ENCODE assay signal across 10 cellular contexts in the genomic region with DNA sequence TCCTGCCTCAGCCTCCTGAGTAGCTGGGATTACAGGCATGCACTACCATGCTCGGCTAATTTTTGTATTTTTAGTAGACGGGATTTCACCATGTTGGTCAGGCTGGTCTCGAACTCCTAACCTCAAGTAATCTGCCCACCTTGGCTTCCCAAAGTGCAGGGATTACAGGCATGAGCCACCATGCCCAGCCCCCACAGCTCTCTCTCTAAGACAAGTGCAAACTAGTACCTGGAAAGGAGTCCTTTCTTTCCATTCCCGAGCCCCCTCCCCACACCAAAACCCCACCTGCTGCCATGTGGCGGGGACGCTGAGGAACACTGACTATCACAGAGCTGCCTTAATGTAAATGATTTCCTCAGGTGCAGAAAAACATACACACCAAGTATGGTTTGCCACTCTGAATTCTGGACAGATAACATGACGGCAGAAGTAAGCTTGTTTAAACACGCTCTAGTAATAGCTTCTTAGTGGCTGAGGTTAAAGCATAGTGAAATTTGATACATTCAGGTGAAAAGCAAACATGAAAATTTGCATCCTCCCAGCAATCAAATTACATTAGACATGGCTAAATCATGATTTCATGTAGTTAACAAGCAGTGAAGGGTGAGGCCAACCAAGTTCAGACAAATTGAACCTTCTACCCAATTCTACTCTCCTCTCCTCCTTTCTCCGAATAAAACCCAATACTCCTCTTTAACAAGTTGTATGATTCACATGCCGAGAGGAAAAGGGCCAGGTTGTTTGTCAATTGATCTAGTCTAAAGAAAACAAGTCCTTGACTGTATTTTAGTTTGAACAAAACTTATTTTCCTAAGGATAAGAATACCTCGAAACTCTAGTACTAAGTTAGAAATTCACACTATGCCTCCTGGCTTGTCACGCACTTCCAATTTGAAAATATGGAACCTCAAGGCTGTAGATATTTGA. TPM values are rescaled to one million over a fixed set of nuclear protein-coding genes. Genes with fewer than 3 reads are reported as not detected.
DNase-seq lines count a peak whose midpoint lies in the region; ATAC-seq, FAIRE-seq and TF ChIP-seq lines count a peak whose summit lies in the region.
"Had no signal": no experiment of that assay in that cellular context is flagged by ENCODE, and none has a peak within 500 bp of the region (broad histone marks: within the 10 kb centered on the region; RNA-seq: fewer than 3 reads in every experiment).

No MANE protein-coding gene starts in this region.

- ATAC-seq in K562 (no peak), HG02852 (IDR thresholded peaks at IDR 0.05; ENCODE audit: unreplicated experiment) (no peak), HG03439 (IDR thresholded peaks at IDR 0.05; ENCODE audit: unreplicated experiment) (no peak)

- intact Hi-C loops in Caco-2 (cut with micrococcal nuclease; ENCODE audit: unreplicated experiment) (loop anchor here (1.0 kb wide), 1 partner anchor 233 kb away; no protein-coding TSS in a partner anchor), K562 (cut with micrococcal nuclease) (no loop called here)
- intact Hi-C loops in activated CD4-positive, alpha-beta memory T cell treated with anti-CD3 and anti-CD28 coated beads for 36 hours (cut with micrococcal nuclease) = no loop called here

- CTCF ChIA-PET in Caco-2 (lab: Charles Lee) (interaction anchor here (0.6 to 1.6 kb wide), 3 partner anchors 9 to 308 kb away, joined by 3 to 11 read pairs (median 5); no protein-coding TSS in a partner anchor), K562 (lab: Yijun Ruan, JAX; ENCODE audit: low intra/inter-chr PET ratio) (no interaction called here), SK-N-SH (lab: Yijun Ruan, JAX) (interaction anchor here (1.4 to 3.8 kb wide), 5 partner anchors 9 to 308 kb away, joined by 3 to 31 read pairs (median 6); no protein-coding TSS in a partner anchor)
- CTCF ChIA-PET in activated CD4-positive, alpha-beta memory T cell treated with anti-CD3 and anti-CD28 coated beads for 36 hours (lab: Charles Lee) = no interaction called here

- POLR2A ChIA-PET in Caco-2 (lab: Charles Lee) (interaction anchor here (0.5 to 1.0 kb wide), 2 partner anchors 31 to 144 kb away, joined by 4 to 9 read pairs; no protein-coding TSS in a partner anchor), K562 (lab: Yijun Ruan, JAX) (interaction anchor here (0.6 to 2.0 kb wide), 2 partner anchors 8 to 38 kb away, joined by 3 to 6 read pairs; no protein-coding TSS in a partner anchor), SK-N-SH (lab: Yijun Ruan, JAX) (no interaction called here)
- POLR2A ChIA-PET in activated CD4-positive, alpha-beta memory T cell treated with anti-CD3 and anti-CD28 coated beads for 36 hours (lab: Charles Lee) = no interaction called here

- H3K27me3 Mint-ChIP-seq in Caco-2 (ENCODE audit: insufficient read depth, unreplicated experiment) = no peaks in the 10 kb centered on the region
- no peaks in the 10 kb centered on the region for H3K27me3 Mint-ChIP-seq in activated CD4-positive, alpha-beta memory T cell treated with anti-CD3 and anti-CD28 coated beads for 36 hours

- H3K9me3 Mint-ChIP-seq in Caco-2 (ENCODE audit: unreplicated experiment) = no peaks in the 10 kb centered on the region
- no peaks in the 10 kb centered on the region for H3K9me3 Mint-ChIP-seq in activated CD4-positive, alpha-beta memory T cell treated with anti-CD3 and anti-CD28 coated beads for 36 hours

- no peaks in the 10 kb centered on the region for H3K9me3 ChIP-seq in Caco-2
- no peaks in the 10 kb centered on the region for H3K9me3 ChIP-seq in K562 (replicated peaks; ENCODE audit: control insufficient read depth, insufficient read depth, low read depth, low read length)
- no peaks in the 10 kb centered on the region for H3K9me3 ChIP-seq in mesodermal cell (ENCODE audit: control insufficient read depth, low read length)
- no peaks in the 10 kb centered on the region for H3K9me3 ChIP-seq in SK-N-SH
- H3K9me3 ChIP-seq: BLaER1 had no signal

- peak overlapping the region; percentile 93 for H3K27ac Mint-ChIP-seq in Caco-2 (ENCODE audit: unreplicated experiment)
- no peak overlapping the region for H3K27ac Mint-ChIP-seq in activated CD4-positive, alpha-beta memory T cell treated with anti-CD3 and anti-CD28 coated beads for 36 hours

- H3K79me2 ChIP-seq in K562 (ENCODE audit: control insufficient read depth, insufficient read depth, low read length) (no peaks in the 10 kb centered on the region), SK-N-SH (ENCODE audit: insufficient read depth) (peaks cover 5% of the 10 kb centered on the region; the same call in 1 of the 2 replicates)

- no peaks in the 10 kb centered on the region for H3K9me1 ChIP-seq in K562 (ENCODE audit: control insufficient read depth, insufficient read depth, low read length)

- no TSS peak for BruUV-seq in Caco-2 (replicated peaks; lab: Mats Ljungman, UMichigan)
- no TSS peak for BruUV-seq in K562 (replicated peaks; lab: Mats Ljungman, UMichigan)

- peaks cover 22% of the 10 kb centered on the region for H3F3A ChIP-seq in SK-N-SH (replicated peaks; ENCODE audit: insufficient read depth)

- H2AFZ ChIP-seq in K562 (ENCODE audit: low read depth, low read length) = no peak overlapping the region; the same call in 1 of the 2 replicates
- H2AFZ ChIP-seq in SK-N-SH (ENCODE audit: low read depth) = no peak overlapping the region

- H3K4me2 ChIP-seq in K562 (ENCODE audit: insufficient read depth, low read length) (no peak overlapping the region), SK-N-SH (no peak overlapping the region)

- DNase-seq in Caco-2 (no peak), NCI-H187 (lab: John Stamatoyannopoulos, UW) (peak; percentile 32 to 52), K562 (ENCODE audit: extremely low read depth in 1 of 4, low spot score in 3 of 4) (no peak), SK-N-SH (no peak)
- DNase-seq in activated CD4-positive, alpha-beta memory T cell treated with anti-CD3 and anti-CD28 coated beads for 36 hours = no peak

- no peaks in the 10 kb centered on the region for H3K9me2 ChIP-seq in SK-N-SH

- H3K36me3 ChIP-seq in Caco-2 (ENCODE audit: control insufficient read depth, insufficient read depth, low read length) = 0 out of 2 replicates have a peak, but pooled peaks cover 1% of the 10 kb centered on the region
- peaks cover 2% of the 10 kb centered on the region; the same call in 1 of the 3 replicates for H3K36me3 ChIP-seq in K562 (ENCODE audit: control insufficient read depth, insufficient read depth, low read length)
- H3K36me3 ChIP-seq in mesodermal cell (ENCODE audit: control insufficient read depth, insufficient read depth, low read length) = peaks cover 30% of the 10 kb centered on the region
- H3K36me3 ChIP-seq in SK-N-SH (replicated peaks in 1 of 2; ENCODE audit: control insufficient read depth in 1 of 2, insufficient read depth in 2 of 2, low read length in 1 of 2) = peaks cover 7 to 8% of the 10 kb centered on the region in 2 experiments
- H3K36me3 ChIP-seq: BLaER1 had no signal

- TF ChIP-seq POLR2A in K562 (conservative IDR thresholded peaks at IDR 0.05) = no peak

- H3K9ac ChIP-seq in K562 (ENCODE audit: insufficient read depth in 1 of 2, low read depth in 2 of 2, low read length in 2 of 2) = no peak overlapping the region
- H3K9ac ChIP-seq in SK-N-SH = no peak overlapping the region
- H3K9ac ChIP-seq: BLaER1 had no signal

- in situ Hi-C loops in K562 (cut with MboI) = no loop called here

- peak overlapping the region; percentile 65 for H3K4me3 Mint-ChIP-seq in Caco-2 (ENCODE audit: unreplicated experiment)
- H3K4me3 Mint-ChIP-seq in activated CD4-positive, alpha-beta memory T cell treated with anti-CD3 and anti-CD28 coated beads for 36 hours = no peak overlapping the region

- H3K27ac ChIP-seq in K562 (ENCODE audit: extremely low read depth, low read depth, low read length) = peak overlapping the region; percentile 10; the same call in 1 of the 3 replicates
- peak overlapping the region; percentile 98 for H3K27ac ChIP-seq in mesodermal cell (ENCODE audit: low read depth, low read length, severe bottlenecking)
- 0 out of 4 replicates have a peak overlapping the region, but pooled peaks of 1 of the 2 experiments have one; percentile 7 for H3K27ac ChIP-seq in SK-N-SH (ENCODE audit: low read depth in 2 of 2, low read length in 1 of 2)
- H3K27ac ChIP-seq: BLaER1, HL-60 had no signal

- peaks cover 27% of the 10 kb centered on the region for H3K4me1 Mint-ChIP-seq in Caco-2 (ENCODE audit: low read depth, unreplicated experiment)
- no peaks in the 10 kb centered on the region for H3K4me1 Mint-ChIP-seq in activated CD4-positive, alpha-beta memory T cell treated with anti-CD3 and anti-CD28 coated beads for 36 hours (ENCODE audit: low read depth)

- no peak overlapping the region for H3K4me3 ChIP-seq in Caco-2 (ENCODE audit: low read depth, low read length)
- H3K4me3 ChIP-seq in K562 = no peak overlapping the region
- H3K4me3 ChIP-seq in mesodermal cell (ENCODE audit: extremely low read depth, insufficient read depth, low read length, poor library complexity, severe bottlenecking) = no peak overlapping the region
- H3K4me3 ChIP-seq in SK-N-SH (ENCODE audit: low read depth in 2 of 2, low read length in 1 of 2) = no peak overlapping the region
- H3K4me3 ChIP-seq: BLaER1 had no signal

- no peaks in the 10 kb centered on the region for H3K27me3 ChIP-seq in Caco-2 (replicated peaks; ENCODE audit: control insufficient read depth, insufficient read depth, low read length)
- H3K27me3 ChIP-seq in K562 (ENCODE audit: control insufficient read depth in 2 of 2, insufficient read depth in 2 of 2, low read length in 2 of 2) = no peaks in the 10 kb centered on the region
- H3K27me3 ChIP-seq in SK-N-SH (ENCODE audit: insufficient read depth) = no peaks in the 10 kb centered on the region
- H3K27me3 ChIP-seq: BLaER1 had no signal

- H3K4me1 ChIP-seq in Caco-2 (peaks cover 28% of the 10 kb centered on the region), K562 (replicated peaks in 1 of 2; ENCODE audit: control insufficient read depth in 2 of 2, insufficient read depth in 2 of 2, low read length in 2 of 2) (peaks cover 22 to 42% of the 10 kb centered on the region in 2 experiments), mesodermal cell (ENCODE audit: control insufficient read depth, insufficient read depth, low read length, poor library complexity, severe bottlenecking) (peaks cover 30% of the 10 kb centered on the region), SK-N-SH (ENCODE audit: control insufficient read depth in 1 of 2, insufficient read depth in 2 of 2, low read depth in 1 of 2, low read length in 1 of 2) (peaks cover 6 to 16% of the 10 kb centered on the region in 2 experiments; a peak in 3 of 4 replicates)

- FAIRE-seq in K562 (lab: Jason Lieb, UNC) = no peak

- no peak for TF ChIP-seq CTCF in Caco-2 (IDR thresholded peaks at IDR 0.05; ENCODE audit: insufficient read depth in 1 of 2, low read depth in 1 of 2, low read length in 1 of 2, severe bottlenecking in 1 of 2, unreplicated experiment in 1 of 2)
- TF ChIP-seq CTCF in K562 (IDR thresholded peaks at IDR 0.05 in 2 of 3, conservative IDR thresholded peaks at IDR 0.05 in 1 of 3; ENCODE audit: insufficient read depth in 2 of 3, low read depth in 1 of 3, low read length in 3 of 3) = no peak
- no peak for TF ChIP-seq CTCF in SK-N-SH (IDR thresholded peaks at IDR 0.05)

- H4K20me1 ChIP-seq in K562 (replicated peaks; ENCODE audit: control insufficient read depth, insufficient read depth, low read length) (no peaks in the 10 kb centered on the region; the same call in 1 of the 2 replicates), SK-N-SH (ENCODE audit: insufficient read depth) (no peaks in the 10 kb centered on the region)
- H4K20me1 ChIP-seq: BLaER1 had no signal

- peaks cover 45% of the 10 kb centered on the region for H3K36me3 Mint-ChIP-seq in Caco-2 (ENCODE audit: insufficient read depth, unreplicated experiment)
- peaks cover 10% of the 10 kb centered on the region for H3K36me3 Mint-ChIP-seq in activated CD4-positive, alpha-beta memory T cell treated with anti-CD3 and anti-CD28 coated beads for 36 hours

- WGBS in K562 (ENCODE audit: insufficient coverage, low coverage, missing lambda C conversion rate) = 84% methylated on average over 11 of the region's 12 CpGs
- WGBS in mesodermal cell (ENCODE audit: insufficient coverage in 2 of 2), 2 experiments = 92 to 94% methylated on average over 6 of the region's 12 CpGs
- 83% methylated on average over 12 of the region's 12 CpGs for WGBS in SK-N-SH (ENCODE audit: low lambda C conversion rate)

- no peak for TF ChIP-seq EP300 in K562 (IDR thresholded peaks at IDR 0.05; ENCODE audit: low read length)
- no peak for TF ChIP-seq EP300 in SK-N-SH (IDR thresholded peaks at IDR 0.05; ENCODE audit: borderline replicate concordance in 1 of 2, low read depth in 1 of 2, low read length in 1 of 2)

- TF ChIP-seq RAD21 in K562 (CRISPR knock-in tag; conservative IDR thresholded peaks at IDR 0.05 in 1 of 2, IDR thresholded peaks at IDR 0.05 in 1 of 2) = no peak
- TF ChIP-seq RAD21 in SK-N-SH (IDR thresholded peaks at IDR 0.05; ENCODE audit: low read length) = no peak

RNA-seq across cellular contexts. Expression of gene ERRFI1, which starts 19.8 kb away (rescaled TPM):
- 37.2 and 40.9 TPM in 2 replicates for total RNA-seq in Caco-2 (2022)
- total RNA-seq in K562 (2011; cell fraction: chromatin; rRNA removed; ENCODE audit: low replicate concordance) = 3.7 and 4.7 TPM in 2 replicates
- 1.7 TPM in 2 replicates for total RNA-seq in K562 (2011; cell fraction: nucleolus; rRNA removed)
- 2.5 and 3.8 TPM in 2 replicates for total RNA-seq in K562 (2011; cell fraction: nucleoplasm; rRNA removed)
- 0.68 and 0.73 TPM in 2 replicates for total RNA-seq in K562 (2014; rRNA removed)
- total RNA-seq in K562 (2014; rRNA removed; fragmentation: Illumina TruSeq; extraction: Trizol) = 1.5 and 1.8 TPM in 2 replicates
- total RNA-seq in K562 (2015; rRNA removed; fragmentation: Illumina TruSeq; extraction: Trizol) = 0.98 and 1.1 TPM in 2 replicates
- total RNA-seq in K562 (2021) = 1.6 and 1.9 TPM in 2 replicates
- polyA plus RNA-seq in K562 (2011; rRNA removed) = 1.7 and 4.4 TPM in 2 replicates
- 1.3 and 2.7 TPM in 2 replicates for polyA plus RNA-seq in K562 (2011; cell fraction: cytosol; rRNA removed)
- polyA plus RNA-seq in K562 (2011; cell fraction: nucleus; rRNA removed) = 3.0 and 4.1 TPM in 2 replicates
- polyA plus RNA-seq in K562 (2012) = 1.9 and 2.1 TPM in 2 replicates
- 1.4 and 1.8 TPM in 2 replicates for polyA plus RNA-seq in K562 (2014; fragmentation: Illumina TruSeq; extraction: Trizol)
- under 1 TPM; 0.67 to 0.72 TPM for polyA plus RNA-seq in K562 (2014; fragmentation: Nextera tagmentation; extraction: Ambion mirVana)
- polyA plus RNA-seq in K562 (2014; rRNA removed) = 0.80 and 2.0 TPM in 2 replicates
- 1.3 and 1.9 TPM in 2 replicates for polyA minus RNA-seq in K562 (2011; rRNA and poly(A)+ RNA removed)
- polyA minus RNA-seq in K562 (2011; cell fraction: cytosol; rRNA and poly(A)+ RNA removed) = 1.2 and 1.5 TPM in 2 replicates
- polyA minus RNA-seq in K562 (2011; cell fraction: nucleus; rRNA and poly(A)+ RNA removed) = 1.2 and 1.5 TPM in 2 replicates
- polyA plus RNA-seq in mesodermal cell (2013, experiment 1 of 2) = 154 TPM
- 155 TPM for polyA plus RNA-seq in mesodermal cell (2013, experiment 2 of 2)
- 1 to 10 TPM; 1.5 to 1.9 TPM for total RNA-seq in activated CD4-positive, alpha-beta memory T cell treated with anti-CD3 and anti-CD28 coated beads for 36 hours
- polyA plus RNA-seq in SK-N-SH (2012; rRNA removed) = 65.6 and 66.9 TPM in 2 replicates
- polyA plus RNA-seq in SK-N-SH (2012; cell fraction: cytosol; rRNA removed) = 72.6 and 74.4 TPM in 2 replicates
- 68.2 and 96.8 TPM in 2 replicates for polyA plus RNA-seq in SK-N-SH (2012; cell fraction: nucleus; rRNA removed)

RNA-seq across cellular contexts. Expression of gene PARK7, which starts 44.8 kb away (rescaled TPM):
- 284 and 293 TPM in 2 replicates for total RNA-seq in Caco-2 (2022)
- total RNA-seq in K562 (2011; cell fraction: chromatin; rRNA removed; ENCODE audit: low replicate concordance) = 81.4 and 87.8 TPM in 2 replicates
- total RNA-seq in K562 (2011; cell fraction: nucleolus; rRNA removed) = 72.1 and 72.5 TPM in 2 replicates
- total RNA-seq in K562 (2011; cell fraction: nucleoplasm; rRNA removed) = 120 and 137 TPM in 2 replicates
- total RNA-seq in K562 (2014; rRNA removed) = 338 and 413 TPM in 2 replicates
- total RNA-seq in K562 (2014; rRNA removed; fragmentation: Illumina TruSeq; extraction: Trizol) = 431 and 459 TPM in 2 replicates
- total RNA-seq in K562 (2015; rRNA removed; fragmentation: Illumina TruSeq; extraction: Trizol) = 358 and 374 TPM in 2 replicates
- 481 and 484 TPM in 2 replicates for total RNA-seq in K562 (2021)
- polyA plus RNA-seq in K562 (2011; rRNA removed) = 462 and 543 TPM in 2 replicates
- polyA plus RNA-seq in K562 (2011; cell fraction: cytosol; rRNA removed) = 168 and 348 TPM in 2 replicates
- polyA plus RNA-seq in K562 (2011; cell fraction: nucleus; rRNA removed) = 85.5 and 167 TPM in 2 replicates
- polyA plus RNA-seq in K562 (2012) = 387 and 679 TPM in 2 replicates
- 423 and 468 TPM in 2 replicates for polyA plus RNA-seq in K562 (2014; fragmentation: Illumina TruSeq; extraction: Trizol)
- polyA plus RNA-seq in K562 (2014; fragmentation: Nextera tagmentation; extraction: Ambion mirVana) = 1,000 to 10,000 TPM; 1,113 to 1,298 TPM
- polyA plus RNA-seq in K562 (2014; rRNA removed) = 648 and 751 TPM in 2 replicates
- 322 and 330 TPM in 2 replicates for polyA minus RNA-seq in K562 (2011; rRNA and poly(A)+ RNA removed)
- polyA minus RNA-seq in K562 (2011; cell fraction: cytosol; rRNA and poly(A)+ RNA removed) = 106 and 108 TPM in 2 replicates
- 32.7 and 66.8 TPM in 2 replicates for polyA minus RNA-seq in K562 (2011; cell fraction: nucleus; rRNA and poly(A)+ RNA removed)
- 333 TPM for polyA plus RNA-seq in mesodermal cell (2013, experiment 1 of 2)
- 316 TPM for polyA plus RNA-seq in mesodermal cell (2013, experiment 2 of 2)
- 100 to 1,000 TPM; 429 to 457 TPM for total RNA-seq in activated CD4-positive, alpha-beta memory T cell treated with anti-CD3 and anti-CD28 coated beads for 36 hours
- 415 and 421 TPM in 2 replicates for polyA plus RNA-seq in SK-N-SH (2012; rRNA removed)
- polyA plus RNA-seq in SK-N-SH (2012; cell fraction: cytosol; rRNA removed) = 512 and 679 TPM in 2 replicates
- 70.8 and 126 TPM in 2 replicates for polyA plus RNA-seq in SK-N-SH (2012; cell fraction: nucleus; rRNA removed)

Comparison
In these comparisons a context has a peak if more than half of its experiments do, and no peak if none do; other contexts are left out.
1. DNase-seq: peak in NCI-H187 (2 of 2); none in Caco-2 (0 of 2), K562 (0 of 4), activated CD4-positive, alpha-beta memory T cell treated with anti-CD3 and anti-CD28 coated beads for 36 hours (single experiment) and SK-N-SH (single experiment).
2. CTCF ChIA-PET loops: an anchor here in Caco-2 (0.6 to 1.6 kb wide) and SK-N-SH (1.4 to 3.8 kb wide); none called in K562 and activated CD4-positive, alpha-beta memory T cell treated with anti-CD3 and anti-CD28 coated beads for 36 hours.
3. POLR2A ChIA-PET loops: an anchor here in Caco-2 (0.5 to 1.0 kb wide) and K562 (0.6 to 2.0 kb wide); none called in activated CD4-positive, alpha-beta memory T cell treated with anti-CD3 and anti-CD28 coated beads for 36 hours and SK-N-SH.